In genomic region chrX:153474718-153475117, GRCh38 we compare ENCODE assay signal across 9 cellular contexts. TPM values are rescaled to one million over a fixed set of nuclear protein-coding genes. Genes with fewer than 3 reads are reported as not detected.
A peak's percentile ranks its signal among the peaks of the same experiment; 100 is the strongest.
DNase-seq lines count a peak whose midpoint lies in the region; ATAC-seq and TF ChIP-seq lines count a peak whose summit lies in the region.
"Had no signal": no experiment of that assay in that cellular context is flagged by ENCODE, and none has a peak within 500 bp of the region (broad histone marks: within the 10 kb centered on the region; RNA-seq: fewer than 3 reads in every experiment).

No MANE protein-coding gene starts in this region.

- DNase-seq in EL (peak; percentile 65), dorsolateral prefrontal cortex (peak in 7 of 10 donors; percentile 10 to 82 (median 58)), nucleus accumbens (lab: John Stamatoyannopoulos, UW) (peak in 31 of 56 donors; percentile 1 to 72 (median 20)), ureter (ENCODE audit: low spot score) (peak; percentile 69), AML-193 (lab: John Stamatoyannopoulos, UW) (no peak)
- peak; percentile 5 to 10 for DNase-seq in activated CD4-positive, alpha-beta T cell treated with anti-CD3 and anti-CD28 coated beads for 24 hours (ENCODE audit: low read depth in 2 of 2)

- TF ChIP-seq CTCF in dorsolateral prefrontal cortex (IDR thresholded peaks at IDR 0.05 in 54 of 56, conservative IDR thresholded peaks at IDR 0.05 in 2 of 56; ENCODE audit: low read depth in 1 of 56, partially characterized antibody in 56 of 56), result no peak

- ATAC-seq in GM21515 (IDR thresholded peaks at IDR 0.05; ENCODE audit: unreplicated experiment), result no peak
- no peak for ATAC-seq in HG02623 (IDR thresholded peaks at IDR 0.05; ENCODE audit: unreplicated experiment)
- ATAC-seq: HCT116 had no signal

- intact Hi-C loops in dorsolateral prefrontal cortex (cut with DNase I), result loop anchor here in 1 of 2 donors (5.0 kb wide), 1 partner anchor 33 kb away; no protein-coding TSS in a partner anchor

- H3K27me3 ChIP-seq in dorsolateral prefrontal cortex, result peaks cover 0 to 84% (median 8%) of the 10 kb centered on the region in 45 donors

- H3K27ac ChIP-seq in dorsolateral prefrontal cortex, result peak overlapping the region in 4 of 59 donors; percentile 9 to 66 (median 44)

- H3K4me3 ChIP-seq in dorsolateral prefrontal cortex, result peak overlapping the region in 47 of 59 donors; percentile 10 to 61 (median 35)

RNA-seq across cellular contexts. Expression of gene HAUS7, which starts 4.3 kb away (rescaled TPM):
- total RNA-seq in dorsolateral prefrontal cortex (10 to 100 TPM; 25.8 to 75.1 (median 43.9) TPM), ureter (33.3 TPM)

RNA-seq across cellular contexts. Expression of gene BGN, which starts 20.1 kb away (rescaled TPM):
- total RNA-seq in dorsolateral prefrontal cortex (100 to 1,000 TPM in 2 of 120 experiments, 10 to 100 TPM in 118; 18.8 to 120 (median 39.8) TPM), ureter (77.5 TPM)

RNA-seq across cellular contexts. Expression of gene TREX2, which starts 28.9 kb away (rescaled TPM):
- total RNA-seq in dorsolateral prefrontal cortex (1 to 10 TPM in 60 of 120 experiments, under 1 TPM in 46, not detected in 14; 0.36 to 3.4 (median 1.1) TPM), ureter (2.1 TPM)

RNA-seq across cellular contexts. Expression of gene ATP2B3, which starts 42.7 kb away (rescaled TPM):
- total RNA-seq in dorsolateral prefrontal cortex (10 to 100 TPM; 15.7 to 77.1 (median 57.9) TPM), ureter (not detected)

Comparison
In these comparisons a context has a peak if more than half of its experiments do, and no peak if none do; other contexts are left out.
1. DNase-seq: peak in EL (single experiment), activated CD4-positive, alpha-beta T cell treated with anti-CD3 and anti-CD28 coated beads for 24 hours (2 of 2), dorsolateral prefrontal cortex (7 of 10), nucleus accumbens (31 of 56) and ureter (single experiment); none in AML-193 (0 of 2).